19 cellular contexts compared by ENCODE assay signal in the genomic region with DNA sequence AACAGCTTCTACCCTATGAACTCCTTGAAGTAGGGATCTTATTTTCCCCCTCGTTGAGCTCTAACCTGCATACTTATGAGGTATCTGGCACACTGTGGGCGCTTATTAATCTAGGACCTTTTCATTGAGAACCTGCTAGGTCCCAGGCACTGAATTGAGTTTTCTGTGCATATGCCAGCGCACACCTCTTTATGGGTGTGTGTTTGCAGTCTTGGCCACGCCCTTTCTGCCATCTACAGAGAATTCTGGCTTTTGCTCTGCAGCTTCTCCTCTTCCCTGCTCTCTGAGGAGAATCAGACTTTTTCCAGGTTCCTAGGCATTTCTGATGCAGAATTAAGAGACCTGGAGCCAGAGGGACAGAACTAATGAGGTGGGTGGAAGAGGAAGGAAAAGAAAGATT.
"Had no signal": no experiment of that assay in that cellular context is flagged by ENCODE, and none has a peak within 500 bp of the region (broad histone marks: within the 10 kb centered on the region; RNA-seq: fewer than 3 reads in every experiment).

No MANE protein-coding gene starts in this region.

- H3K9me3 ChIP-seq: left lung, ovary, prostate gland, spleen, tibial nerve, uterus had no signal

- H3K27me3 Mint-ChIP-seq: activated naive CD4-positive, alpha-beta T cell treated with anti-CD3 and anti-CD28 coated beads, Interleukin-2, amount 50 U/mL, for 24 hours; naive thymus-derived CD8-positive, alpha-beta T cell had no signal

- H3K27me3 ChIP-seq: heart right ventricle, left lung, ovary, spleen, tibial nerve, uterus had no signal

- ATAC-seq: activated CD8-positive, alpha-beta T cell treated with anti-CD3 and anti-CD28 coated beads, Interleukin-2, amount 10 ng/mL, durations not matched to agents 7 days and 5 days; heart right ventricle; left lung; naive thymus-derived CD8-positive, alpha-beta T cell; stimulated activated naive CD8-positive, alpha-beta T cell treated with anti-CD3 and anti-CD28 coated beads, Interleukin-15, Interleukin-2, amounts not matched to agents 100 U/mL and 50 U/mL, for 24 hours had no signal

- H3K4me1 ChIP-seq: uterus had no signal

- H3K4me3 Mint-ChIP-seq: activated CD8-positive, alpha-beta T cell treated with anti-CD3 and anti-CD28 coated beads, Interleukin-2, amount 10 ng/mL, durations not matched to agents 7 days and 5 days; activated naive CD4-positive, alpha-beta T cell treated with anti-CD3 and anti-CD28 coated beads, Interleukin-2, amount 50 U/mL, for 24 hours; naive thymus-derived CD8-positive, alpha-beta T cell had no signal

- DNase-seq: activated CD4-positive, alpha-beta T cell treated with anti-CD3 and anti-CD28 coated beads for 1 hour; activated CD4-positive, alpha-beta T cell treated with anti-CD3 and anti-CD28 coated beads, Interleukin-2, amount 50 U/mL, for 1 hour; activated CD8-positive, alpha-beta T cell treated with anti-CD3 and anti-CD28 coated beads, Interleukin-2, amount 10 ng/mL, durations not matched to agents 7 days and 5 days; activated gamma-delta T cell treated with Interleukin-2 at 50 U/mL for 16 hours; aorta; central memory CD4-positive, alpha-beta T cell; heart right ventricle; left lung; naive thymus-derived CD8-positive, alpha-beta T cell; ovary; spleen; stimulated activated CD4-positive, alpha-beta T cell treated with anti-CD3 and anti-CD28 coated beads, Interleukin-4, amount 100 ng/mL, for 4 hours; stimulated activated naive CD8-positive, alpha-beta T cell treated with anti-CD3 and anti-CD28 coated beads, Interleukin-15, Interleukin-2, amounts not matched to agents 100 U/mL and 50 U/mL, for 24 hours; substantia nigra; T-helper 9 cell; uterus had no signal

- H3K27ac ChIP-seq: heart right ventricle, left lung, ovary, prostate gland, spleen, tibial nerve, uterus had no signal

- H3K36me3 ChIP-seq: heart right ventricle, left lung, ovary, prostate gland, spleen, tibial nerve, uterus had no signal

- H3K27ac Mint-ChIP-seq: activated CD8-positive, alpha-beta T cell treated with anti-CD3 and anti-CD28 coated beads, Interleukin-2, amount 10 ng/mL, durations not matched to agents 7 days and 5 days; activated naive CD4-positive, alpha-beta T cell treated with anti-CD3 and anti-CD28 coated beads, Interleukin-2, amount 50 U/mL, for 24 hours had no signal

- H3K4me3 ChIP-seq: heart right ventricle, left lung, ovary, prostate gland, spleen, tibial nerve, uterus had no signal

- H3K36me3 Mint-ChIP-seq: activated naive CD4-positive, alpha-beta T cell treated with anti-CD3 and anti-CD28 coated beads, Interleukin-2, amount 50 U/mL, for 24 hours had no signal
